In genomic region chr6:36576573-36576972, GRCh38 we compare ENCODE assay signal across 20 cellular contexts. TPM values are rescaled to one million over a fixed set of nuclear protein-coding genes. Genes with fewer than 3 reads are reported as not detected.
DNase-seq lines count a peak whose midpoint lies in the region; ATAC-seq and TF ChIP-seq lines count a peak whose summit lies in the region.
"Had no signal": no experiment of that assay in that cellular context is flagged by ENCODE, and none has a peak within 500 bp of the region (broad histone marks: within the 10 kb centered on the region; RNA-seq: fewer than 3 reads in every experiment).

No MANE protein-coding gene starts in this region.

- intact Hi-C loops in CD14-positive monocyte (cut with micrococcal nuclease): loop anchor here in 1 of 2 donors (5.0 kb wide), 1 partner anchor 34 kb away; no protein-coding TSS in a partner anchor

- H3K4ac ChIP-seq in trophoblast cell (ENCODE audit: low read depth, low read length): peak overlapping the region; percentile 79

- H3K14ac ChIP-seq in trophoblast cell (ENCODE audit: low read length): peak overlapping the region; percentile 91

- peak overlapping the region; percentile 40 for H2BK5ac ChIP-seq in trophoblast cell (ENCODE audit: low read depth, low read length, poor library complexity)

- no peaks in the 10 kb centered on the region for H3K27me3 Mint-ChIP-seq in CD14-positive monocyte (ENCODE audit: low read depth in 3 of 3)

- peak; percentile 56 for DNase-seq in CD14-positive monocyte (ENCODE audit: low spot score)
- DNase-seq in NCI-H146 treated with DMSO at 0.1 percent for 48 hours (lab: John Stamatoyannopoulos, UW; ENCODE audit: unreplicated experiment): peak; percentile 57
- no peak for DNase-seq in brain microvascular endothelial cell
- peak in 1 of 2 donors; percentile 47 for DNase-seq in trophoblast cell
- DNase-seq in activated gamma-delta T cell treated with Interleukin-2 at 50 U/mL for 16 hours: no peak
- DNase-seq in stimulated activated CD4-positive, alpha-beta T cell treated with anti-CD3 and anti-CD28 coated beads, Interleukin-2, amount 100 ng/mL, for 24 hours: no peak
- DNase-seq: activated CD4-positive, alpha-beta T cell treated with anti-CD3 and anti-CD28 coated beads, Interleukin-2, amount 50 U/mL, for 48 hours; adrenal gland; COR-L47; HCEC 1CT; immature natural killer cell; NCI-H2171 treated with DMSO at 0.1 percent for 48 hours; nephron progenitor cell; NK-92 treated with Interleukin-12 subunit alpha and Interleukin-12 subunit beta, amount 100 ng/mL, for 24 hours; right cardiac atrium had no signal

- H3K4me2 ChIP-seq in trophoblast cell (ENCODE audit: low read length): no peak overlapping the region

- H3K79me2 ChIP-seq in trophoblast cell (ENCODE audit: control insufficient read depth, insufficient read depth, low read length, poor library complexity): peaks cover 2% of the 10 kb centered on the region

- peaks cover 19% of the 10 kb centered on the region for H3K79me1 ChIP-seq in trophoblast cell (ENCODE audit: low read length)

- H2AK5ac ChIP-seq in trophoblast cell (ENCODE audit: low read length): peak overlapping the region; percentile 97

- peak overlapping the region; percentile 76 for H2BK120ac ChIP-seq in trophoblast cell (ENCODE audit: insufficient read depth, low read length, poor library complexity)

- in situ Hi-C loops in brain microvascular endothelial cell (cut with HindIII; ENCODE audit: low pct_ligation_motif_present, low sequenced_read_pairs): no loop called here

- no peak overlapping the region for H2AFZ ChIP-seq in trophoblast cell (ENCODE audit: insufficient read depth, low read length, poor library complexity)

- H3K36me3 Mint-ChIP-seq in CD14-positive monocyte: no peaks in the 10 kb centered on the region
- H3K36me3 Mint-ChIP-seq: immature natural killer cell had no signal

- H3K4me3 ChIP-seq in brain microvascular endothelial cell (ENCODE audit: low read depth, low read length) (no peak overlapping the region), trophoblast cell (ENCODE audit: low read depth, low read length) (no peak overlapping the region)
- H3K4me3 ChIP-seq: adrenal gland, GM12878, SK-N-MC had no signal

- H4K8ac ChIP-seq in trophoblast cell (ENCODE audit: low read depth, low read length): peak overlapping the region; percentile 19

- H3K18ac ChIP-seq in trophoblast cell (ENCODE audit: low read length): peak overlapping the region; percentile 75

- no peaks in the 10 kb centered on the region for H3K9me3 ChIP-seq in trophoblast cell (ENCODE audit: insufficient read depth, low read depth, low read length)
- H3K9me3 ChIP-seq: adrenal gland had no signal

- peak overlapping the region; percentile 80 for H4K91ac ChIP-seq in trophoblast cell (ENCODE audit: low read depth, low read length)

- H3K36me3 ChIP-seq in brain microvascular endothelial cell (replicated peaks): no peaks in the 10 kb centered on the region
- no peaks in the 10 kb centered on the region for H3K36me3 ChIP-seq in trophoblast cell (ENCODE audit: control insufficient read depth in 1 of 2, insufficient read depth in 2 of 2, low read length in 2 of 2)
- H3K36me3 ChIP-seq: adrenal gland had no signal

- peak overlapping the region; percentile 99 for H2BK12ac ChIP-seq in trophoblast cell (ENCODE audit: low read length)

- TF ChIP-seq CTCF in CD14-positive monocyte (IDR thresholded peaks at IDR 0.05) (peak; percentile 10), brain microvascular endothelial cell (IDR thresholded peaks at IDR 0.05; ENCODE audit: low read depth, low read length, missing control alignments) (no peak)

- H3K4me1 Mint-ChIP-seq in CD14-positive monocyte: peaks cover 34% of the 10 kb centered on the region
- H3K4me1 Mint-ChIP-seq: immature natural killer cell had no signal

- peak overlapping the region in 4 of 7 donors; percentile 36 to 73 (median 52) for H3K27ac Mint-ChIP-seq in CD14-positive monocyte
- H3K27ac Mint-ChIP-seq: activated T-helper 1 cell treated with anti-CD3 and anti-CD28 coated beads, Interleukin-12 subunit alpha, Interleukin-12 subunit beta, Interleukin-2, Interleukin-4 antibody, amounts not matched to agents 30 ng/mL and 10 ng/mL and 1 ng/mL, durations not matched to agents 14 hours and 24 hours and 36 hours; nephron progenitor cell had no signal

- no peak overlapping the region for H3K4me3 Mint-ChIP-seq in CD14-positive monocyte
- H3K4me3 Mint-ChIP-seq: activated T-helper 1 cell treated with anti-CD3 and anti-CD28 coated beads, Interleukin-12 subunit alpha, Interleukin-12 subunit beta, Interleukin-2, Interleukin-4 antibody, amounts not matched to agents 30 ng/mL and 10 ng/mL and 1 ng/mL, durations not matched to agents 14 hours and 24 hours and 36 hours; immature natural killer cell; nephron progenitor cell had no signal

- H3K9ac ChIP-seq in trophoblast cell (ENCODE audit: low read length): no peak overlapping the region

- H3K27me3 ChIP-seq in brain microvascular endothelial cell (replicated peaks): no peaks in the 10 kb centered on the region
- no peaks in the 10 kb centered on the region for H3K27me3 ChIP-seq in trophoblast cell (ENCODE audit: insufficient read depth, low read length)
- H3K27me3 ChIP-seq: adrenal gland had no signal

- no peak overlapping the region for H4K12ac ChIP-seq in trophoblast cell (ENCODE audit: low read depth, low read length)

- no peak overlapping the region for H3K23ac ChIP-seq in trophoblast cell (ENCODE audit: low read length)

- H3K4me1 ChIP-seq in trophoblast cell (ENCODE audit: control insufficient read depth in 1 of 2, insufficient read depth in 2 of 2, low read length in 2 of 2): peaks cover 15 to 18% of the 10 kb centered on the region in 2 experiments
- H3K4me1 ChIP-seq: adrenal gland had no signal

- H3K27ac ChIP-seq in brain microvascular endothelial cell (peak overlapping the region; percentile 14), trophoblast cell (ENCODE audit: low read depth, low read length) (no peak overlapping the region)
- H3K27ac ChIP-seq: adrenal gland, SK-N-MC had no signal

- H3K9me3 Mint-ChIP-seq in CD14-positive monocyte: peaks cover 0 to 9% (median under 1%) of the 10 kb centered on the region in 7 donors
- H3K9me3 Mint-ChIP-seq: immature natural killer cell had no signal

- ATAC-seq in HG02884 (IDR thresholded peaks at IDR 0.05; ENCODE audit: unreplicated experiment) (no peak), HG02588 (IDR thresholded peaks at IDR 0.05; ENCODE audit: unreplicated experiment) (no peak)
- ATAC-seq: GM12878 had no signal

- WGBS in trophoblast cell (ENCODE audit: extremely low coverage, insufficient coverage, insufficient read length): no CpG with 5 or more reads among the region's 6 CpGs

RNA-seq across cellular contexts. Expression of gene SRSF3, which starts 17.6 kb away (rescaled TPM):
- polyA plus RNA-seq in CD14-positive monocyte: 100 to 1,000 TPM; 297 to 341 TPM
- 254 and 259 TPM in 2 replicates for polyA plus RNA-seq in trophoblast cell (2013)

RNA-seq across cellular contexts. Expression of gene STK38, which starts 29.3 kb away (rescaled TPM):
- 10 to 100 TPM; 57.1 to 95.7 TPM for polyA plus RNA-seq in CD14-positive monocyte
- 18.7 and 19.4 TPM in 2 replicates for polyA plus RNA-seq in trophoblast cell (2013)

Comparison
In these comparisons a context has a peak if more than half of its experiments do, and no peak if none do; other contexts are left out.
1. DNase-seq: peak in CD14-positive monocyte (single experiment) and NCI-H146 treated with DMSO at 0.1 percent for 48 hours (single experiment); none in brain microvascular endothelial cell (single experiment), activated gamma-delta T cell treated with Interleukin-2 at 50 U/mL for 16 hours (single experiment) and stimulated activated CD4-positive, alpha-beta T cell treated with anti-CD3 and anti-CD28 coated beads, Interleukin-2, amount 100 ng/mL, for 24 hours (0 of 2).